8 cellular contexts compared by ENCODE assay signal in genomic region chr12:53675701-53676607, GRCh38. TPM values are rescaled to one million over a fixed set of nuclear protein-coding genes. Genes with fewer than 3 reads are reported as not detected.
DNase-seq lines count a peak whose midpoint lies in the region; ATAC-seq and TF ChIP-seq lines count a peak whose summit lies in the region.

Gene ATP5MC2 (minus strand): TSS chr12:53676083. CDS start chr12:53672614, 3,469 bp downstream.

- peak; percentile 98 for DNase-seq in AG08396 (ENCODE audit: low spot score)
- DNase-seq in NCI-H2196 treated with DMSO at 0.1 percent for 48 hours (lab: John Stamatoyannopoulos, UW; ENCODE audit: unreplicated experiment) = peak; percentile 97
- DNase-seq in breast epithelium (ENCODE audit: low spot score in 2 of 2) = peak; percentile 97 to 98

- H3K27ac ChIP-seq in VCaP = peak within 1 kb of the TSS; percentile 95
- H3K27ac ChIP-seq in breast epithelium = peak within 1 kb of the TSS; percentile 92
- peak within 1 kb of the TSS; percentile 63 to 95 (median 88) for H3K27ac ChIP-seq in skin epidermis

- no peaks in the 10 kb centered on the region for H3K36me3 ChIP-seq in breast epithelium

- H3K27me3 ChIP-seq in breast epithelium = no peaks in the 10 kb centered on the region

- peak; percentile 99 for TF ChIP-seq CTCF in VCaP (conservative IDR thresholded peaks at IDR 0.05)
- TF ChIP-seq CTCF in breast epithelium (IDR thresholded peaks at IDR 0.05) = peak; percentile 100

- peaks cover 0 to 5% of the 10 kb centered on the region in 2 donors for H3K4me1 ChIP-seq in breast epithelium

- no peaks in the 10 kb centered on the region for H3K9me3 ChIP-seq in breast epithelium
- no peaks in the 10 kb centered on the region for H3K9me3 ChIP-seq in iPS-18c (ENCODE audit: control insufficient read depth, insufficient read depth, low read length)

- ATAC-seq in GM18873 (IDR thresholded peaks at IDR 0.05; ENCODE audit: low FRiP score, unreplicated experiment) (peak; percentile 96), HG03139 (IDR thresholded peaks at IDR 0.05; ENCODE audit: unreplicated experiment) (peak; percentile 90)

- intact Hi-C loops in breast epithelium (cut with DNase I; ENCODE audit: low total_unique reads) = loop anchor here (5.0 kb wide), 1 partner anchor 129 kb away; no protein-coding TSS in a partner anchor

- peak; percentile 57 for TF ChIP-seq POLR2A in breast epithelium (IDR thresholded peaks at IDR 0.05)

- H3K4me3 ChIP-seq in breast epithelium (peak within 1 kb of the TSS; percentile 57 to 77 (median 76)), iPS-18c (ENCODE audit: insufficient read depth, low read depth, low read length) (peak within 1 kb of the TSS; percentile 75), skin epidermis (peak within 1 kb of the TSS; percentile 56 to 76 (median 66))

RNA-seq across cellular contexts. Expression of gene ATP5MC2, which starts in this region (rescaled TPM):
- total RNA-seq in breast epithelium = 100 to 1,000 TPM; 286 to 394 (median 306) TPM

Comparison
In these comparisons a context has a peak if more than half of its experiments do, and no peak if none do; other contexts are left out.
1. Peak in every context shown above with its lines: DNase-seq, ATAC-seq, H3K4me3 ChIP-seq and H3K27ac ChIP-seq.